Comparison of ENCODE assay signal across 8 cellular contexts in the genomic region with DNA sequence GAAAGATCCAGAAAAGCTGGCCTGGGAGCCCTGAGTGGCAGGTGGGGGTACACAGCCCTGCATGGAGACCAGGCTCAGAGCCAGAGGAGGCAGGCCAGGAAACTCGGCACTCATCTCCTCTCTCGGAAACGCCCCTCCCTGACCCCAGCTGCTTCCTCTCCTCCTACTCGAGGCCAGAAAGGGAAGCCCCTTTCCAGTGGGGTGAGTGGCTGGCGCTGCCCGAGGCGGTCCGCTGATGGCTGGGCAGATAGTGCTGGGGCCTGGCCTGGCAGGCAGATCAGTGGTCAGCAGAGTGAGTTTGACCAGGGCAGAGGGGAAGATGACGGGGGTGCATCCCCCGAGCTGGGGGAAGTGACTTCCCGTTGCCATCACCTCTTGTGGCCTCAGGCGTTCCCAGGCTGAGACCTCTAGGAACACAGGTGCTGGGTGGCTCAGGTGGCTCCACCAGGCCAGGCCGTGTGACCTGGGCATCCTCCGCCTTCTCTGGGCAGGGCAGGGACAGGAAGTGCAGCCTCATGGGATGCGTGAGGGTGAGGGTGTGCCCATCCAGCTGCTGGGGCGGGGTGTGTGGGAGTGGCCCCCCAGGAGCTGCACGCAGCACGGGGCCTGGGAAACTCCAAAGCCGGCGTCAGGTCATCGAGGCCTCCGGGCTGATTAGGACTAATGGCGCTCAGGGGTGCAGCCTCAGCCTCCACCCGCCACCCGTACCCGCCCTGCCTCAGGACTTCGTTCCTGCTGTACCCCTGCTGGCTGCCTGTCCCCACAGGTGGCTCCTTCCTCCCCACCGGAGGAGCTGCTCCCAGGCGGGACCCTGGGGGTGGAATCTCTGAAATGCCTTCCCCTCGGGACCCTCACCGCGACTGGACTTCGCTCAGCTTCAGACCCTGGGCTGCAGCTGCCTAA. TPM values are rescaled to one million over a fixed set of nuclear protein-coding genes. Genes with fewer than 3 reads are reported as not detected.
A peak's percentile ranks its signal among the peaks of the same experiment; 100 is the strongest.
DNase-seq lines count a peak whose midpoint lies in the region; ATAC-seq and FAIRE-seq lines count a peak whose summit lies in the region.

No MANE protein-coding gene starts in this region.

- no peaks in the 10 kb centered on the region for H3K27me3 Mint-ChIP-seq in naive B cell

- peak; percentile 84 for FAIRE-seq in GM18507 (lab: Jason Lieb, UNC)

- H3K9me3 Mint-ChIP-seq in naive B cell, result no peaks in the 10 kb centered on the region

- ATAC-seq in HG02973 (IDR thresholded peaks at IDR 0.05; ENCODE audit: unreplicated experiment) (peak; percentile 41), naive B cell (ENCODE audit: low read depth in 2 of 2) (peak; percentile 65 to 66)

- H3K4me3 Mint-ChIP-seq in naive B cell, result peak overlapping the region; percentile 86 to 97 (median 93)

- H3K4me1 Mint-ChIP-seq in naive B cell, result peaks cover 67 to 95% (median 77%) of the 10 kb centered on the region in 3 donors

- H3K27ac Mint-ChIP-seq in naive B cell, result peak overlapping the region; percentile 90 to 97 (median 96)

- H3K36me3 Mint-ChIP-seq in naive B cell, result no peaks in the 10 kb centered on the region

- DNase-seq in GM18507 (ENCODE audit: extremely low spot score, insufficient read length, low read depth), result no peak
- DNase-seq in SKM-1 treated with dmso at 0.1 percent for 144 hours (lab: John Stamatoyannopoulos, UW; ENCODE audit: unreplicated experiment), result peak; percentile 71
- peak; percentile 68 for DNase-seq in naive B cell
- DNase-seq in dedifferentiated amniotic fluid mesenchymal stem cell (ENCODE audit: extremely low spot score), result no peak
- no peak for DNase-seq in NCI-H2029 (lab: John Stamatoyannopoulos, UW)
- DNase-seq in EL, result no peak

- H3K27ac ChIP-seq in cingulate gyrus (ENCODE audit: low read depth, low read length), result peak overlapping the region; percentile 90

RNA-seq across cellular contexts. Expression of a gene that starts 5.8 kb away (rescaled TPM):
- 10 to 100 TPM; 14.3 to 91.1 (median 28.7) TPM for polyA plus RNA-seq in naive B cell (ENCODE audit: low read depth in 6 of 6)

RNA-seq across cellular contexts. Expression of a gene that starts 42.5 kb away (rescaled TPM):
- polyA plus RNA-seq in naive B cell (ENCODE audit: low read depth in 6 of 6), result 10 to 100 TPM; 25.4 to 36.2 (median 35.3) TPM

RNA-seq across cellular contexts. Expression of a gene that starts 45.0 kb away (rescaled TPM):
- polyA plus RNA-seq in naive B cell (ENCODE audit: low read depth in 6 of 6), result 100 to 1,000 TPM; 325 to 440 (median 349) TPM

Comparison
In these comparisons a context has a peak if more than half of its experiments do, and no peak if none do; other contexts are left out.
1. DNase-seq: peak in SKM-1 treated with dmso at 0.1 percent for 144 hours (single experiment) and naive B cell (single experiment); none in GM18507 (single experiment), dedifferentiated amniotic fluid mesenchymal stem cell (single experiment), NCI-H2029 (single experiment) and EL (single experiment).